ENCODE assay signal across 9 cellular contexts in the genomic region with DNA sequence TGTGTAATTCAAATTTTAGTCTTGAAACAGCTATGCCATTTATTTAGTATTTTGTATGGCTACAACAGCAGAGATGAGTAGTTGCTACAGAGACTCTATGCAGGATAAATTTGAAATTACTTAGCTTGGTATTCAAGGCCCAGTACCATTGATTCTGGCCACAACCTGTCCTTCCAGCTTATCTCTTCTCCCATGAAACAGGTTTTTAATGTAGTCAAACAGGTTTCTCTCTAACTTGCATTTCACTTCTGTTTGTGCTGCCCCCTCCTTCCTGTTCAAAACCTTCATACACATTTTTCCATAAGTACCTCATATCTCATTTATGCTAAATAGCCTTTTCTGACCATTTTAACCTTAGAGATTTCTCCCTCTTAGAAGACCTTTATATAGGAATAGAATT. TPM values are rescaled to one million over a fixed set of nuclear protein-coding genes. Genes with fewer than 3 reads are reported as not detected.
A peak's percentile ranks its signal among the peaks of the same experiment; 100 is the strongest.
DNase-seq lines count a peak whose midpoint lies in the region; ATAC-seq, FAIRE-seq and TF ChIP-seq lines count a peak whose summit lies in the region.
"Had no signal": no experiment of that assay in that cellular context is flagged by ENCODE, and none has a peak within 500 bp of the region (broad histone marks: within the 10 kb centered on the region; RNA-seq: fewer than 3 reads in every experiment).

No MANE protein-coding gene starts in this region.

- no peak overlapping the region for H3K4ac ChIP-seq in mesendoderm (ENCODE audit: low read depth, low read length)

- no peaks in the 10 kb centered on the region for H3K36me3 Mint-ChIP-seq in WTC11

- H3K27me3 ChIP-seq in HepG2 (ENCODE audit: control insufficient read depth in 1 of 2, insufficient read depth in 2 of 2, low read length in 2 of 2) (no peaks in the 10 kb centered on the region), right lobe of liver (no peaks in the 10 kb centered on the region), mesendoderm (ENCODE audit: insufficient read depth, low read length, poor library complexity) (no peaks in the 10 kb centered on the region)

- in situ Hi-C loops in HepG2 (cut with HindIII; ENCODE audit: extremely low pct_ligation_motif_present, low pct_unique_long_range_greater_than_20kb), result no loop called here

- H3K9me3 ChIP-seq in HepG2 (ENCODE audit: low read length) (no peaks in the 10 kb centered on the region), right lobe of liver (no peaks in the 10 kb centered on the region)

- no peak overlapping the region for H4K8ac ChIP-seq in mesendoderm (ENCODE audit: low read depth, low read length)

- H3K4me2 ChIP-seq in HepG2 (ENCODE audit: low read depth, low read length) (peak overlapping the region; percentile 81), mesendoderm (ENCODE audit: low read length) (no peak overlapping the region)

- TF ChIP-seq POLR2A in HepG2 (IDR thresholded peaks at IDR 0.05; ENCODE audit: insufficient read depth in 1 of 2, low read depth in 2 of 2, low read length in 2 of 2), result no peak
- TF ChIP-seq POLR2A in right lobe of liver (IDR thresholded peaks at IDR 0.05), result no peak

- H3K36me3 ChIP-seq in HepG2 (replicated peaks in 1 of 2; ENCODE audit: control insufficient read depth in 1 of 2, insufficient read depth in 2 of 2, low read length in 2 of 2), result no peaks in the 10 kb centered on the region
- no peaks in the 10 kb centered on the region for H3K36me3 ChIP-seq in right lobe of liver
- H3K36me3 ChIP-seq in mesendoderm (ENCODE audit: control insufficient read depth, insufficient read depth, low read length), result no peaks in the 10 kb centered on the region

- peaks cover 54% of the 10 kb centered on the region for H4K20me1 ChIP-seq in HepG2 (ENCODE audit: insufficient read depth, low read length)

- H2AK5ac ChIP-seq in mesendoderm (ENCODE audit: low read length), result no peak overlapping the region

- H3K9ac ChIP-seq in HepG2 (ENCODE audit: insufficient read depth, low read depth, low read length) (no peak overlapping the region), mesendoderm (ENCODE audit: low read length) (no peak overlapping the region)

- BruUV-seq in HepG2 (replicated peaks; lab: Mats Ljungman, UMichigan), result no TSS peak

- no peak overlapping the region for H2BK15ac ChIP-seq in mesendoderm (replicated peaks; ENCODE audit: low read depth)

- H3K79me1 ChIP-seq in mesendoderm (ENCODE audit: low read length), result peaks cover 4% of the 10 kb centered on the region

- FAIRE-seq in HepG2 (lab: Jason Lieb, UNC), result no peak

- ATAC-seq in HepG2 (no peak), right lobe of liver (no peak), WTC11 (no peak), omental fat pad (ENCODE audit: low FRiP score) (no peak)

- H2BK120ac ChIP-seq in mesendoderm (ENCODE audit: low read depth, low read length), result no peak overlapping the region

- TF ChIP-seq EP300 in HepG2 (IDR thresholded peaks at IDR 0.05; ENCODE audit: low read depth in 2 of 2, low read length in 2 of 2) (no peak), HepG2 (CRISPR knock-in tag; IDR thresholded peaks at IDR 0.05; ENCODE audit: borderline replicate concordance) (no peak)

- H3K27ac ChIP-seq in HepG2 (ENCODE audit: extremely low read length, insufficient read depth, low read length), result no peak overlapping the region
- no peak overlapping the region for H3K27ac ChIP-seq in right lobe of liver
- H3K27ac ChIP-seq in mesendoderm (ENCODE audit: low read depth, low read length), result no peak overlapping the region

- H4K5ac ChIP-seq in mesendoderm (ENCODE audit: low read length), result no peak overlapping the region

- no peak overlapping the region for H3K4me3 ChIP-seq in HepG2 (replicated peaks in 1 of 3; ENCODE audit: insufficient read depth in 1 of 3, low read depth in 2 of 3, low read length in 3 of 3)
- H3K4me3 ChIP-seq in right lobe of liver, result no peak overlapping the region
- H3K4me3 ChIP-seq in mesendoderm (ENCODE audit: low read length), result no peak overlapping the region

- no peak overlapping the region for H2BK5ac ChIP-seq in mesendoderm (ENCODE audit: low read length)

- H3K4me3 Mint-ChIP-seq in WTC11, result peak overlapping the region; percentile 20; the same call in 1 of the 2 replicates

- H3K79me2 ChIP-seq in HepG2 (ENCODE audit: insufficient read depth, low read length) (peaks cover 79% of the 10 kb centered on the region), mesendoderm (ENCODE audit: control insufficient read depth, insufficient read depth, low read length) (peaks cover 44% of the 10 kb centered on the region)

- TF ChIP-seq CTCF in HepG2 (CRISPR knock-in tag; IDR thresholded peaks at IDR 0.05) (no peak), right lobe of liver (IDR thresholded peaks at IDR 0.05) (no peak), WTC11 (IDR thresholded peaks at IDR 0.05) (no peak), omental fat pad (IDR thresholded peaks at IDR 0.05) (no peak)

- CTCF ChIA-PET in HepG2 (lab: Yijun Ruan, JAX; ENCODE audit: low intra/inter-chr PET ratio, low total read pairs) (no interaction called here), WTC11 (lab: Charles Lee) (no interaction called here)

- H3K9me3 Mint-ChIP-seq in WTC11, result no peaks in the 10 kb centered on the region

- H2AFZ ChIP-seq in HepG2 (ENCODE audit: low read length), result no peak overlapping the region

- H3K27me3 Mint-ChIP-seq in WTC11 (ENCODE audit: low read depth), result no peaks in the 10 kb centered on the region

- no peak overlapping the region for H3K23ac ChIP-seq in mesendoderm (ENCODE audit: low read length)

- H3K4me1 ChIP-seq in HepG2 (ENCODE audit: insufficient read depth, low read length) (peaks cover 54% of the 10 kb centered on the region), right lobe of liver (peaks cover 0 to 42% (median 17%) of the 10 kb centered on the region in 4 donors), mesendoderm (ENCODE audit: control insufficient read depth, low read depth, low read length) (peaks cover 7% of the 10 kb centered on the region)

- TF ChIP-seq RAD21 in HepG2 (CRISPR knock-in tag; IDR thresholded peaks at IDR 0.05), result no peak

- intact Hi-C loops in HepG2 (cut with micrococcal nuclease; ENCODE audit: unreplicated experiment) (no loop called here), right lobe of liver (cut with DNase I) (loop anchor here in 1 of 2 donors (5.0 kb wide), 1 partner anchor 43 kb away; no protein-coding TSS in a partner anchor)

- POLR2A ChIA-PET in HepG2 (lab: Yijun Ruan, JAX), result no interaction called here
- POLR2A ChIA-PET in WTC11 (lab: Charles Lee), result no interaction called here

- no peak for DNase-seq in HepG2 (ENCODE audit: low spot score)
- DNase-seq in right lobe of liver, result no peak
- DNase-seq in WTC11 (ENCODE audit: low spot score), result no peak
- peak; percentile 56 for DNase-seq in mesendoderm
- DNase-seq in stimulated activated CD4-positive, alpha-beta T cell treated with anti-CD3 and anti-CD28 coated beads, Interleukin-12 subunit alpha, Interleukin-12 subunit beta, amount 100 ng/mL, for 4 hours, result no peak
- DNase-seq in omental fat pad (ENCODE audit: low spot score), result no peak
- no peak for DNase-seq in occipital lobe (lab: John Stamatoyannopoulos, UW)
- DNase-seq in HUDEP-2 (lab: John Stamatoyannopoulos, UW; ENCODE audit: unreplicated experiment in 76 of 76), result no peak
- DNase-seq: anterior cingulate cortex had no signal

- peak overlapping the region; percentile 84; the same call in 1 of the 2 replicates for H3K27ac Mint-ChIP-seq in WTC11

- no peak overlapping the region for H3K56ac ChIP-seq in mesendoderm (ENCODE audit: low read length)

- H3K4me1 Mint-ChIP-seq in WTC11, result peaks cover 17% of the 10 kb centered on the region

- no peak overlapping the region for H3K18ac ChIP-seq in mesendoderm (ENCODE audit: low read length)

TF ChIP-seq in HepG2, 621 proteins besides CTCF, POLR2A, EP300 and RAD21 (continues in another document):
- TF ChIP-seq POLR2AphosphoS2 (IDR thresholded peaks at IDR 0.05; ENCODE audit: low read depth, low read length), result no peak

TF ChIP-seq in WTC11, 78 proteins besides CTCF, POLR2A, EP300 and RAD21 (continues in another document):
- TF ChIP-seq ZNF671 (CRISPR knock-in tag; IDR thresholded peaks at IDR 0.05) (no peak), NR3C1 (CRISPR knock-in tag; conservative IDR thresholded peaks at IDR 0.05; ENCODE audit: low read depth) (no peak), FOXJ3 (CRISPR knock-in tag; IDR thresholded peaks at IDR 0.05; ENCODE audit: borderline replicate concordance) (no peak)
- TF ChIP-seq, protein P1, sequence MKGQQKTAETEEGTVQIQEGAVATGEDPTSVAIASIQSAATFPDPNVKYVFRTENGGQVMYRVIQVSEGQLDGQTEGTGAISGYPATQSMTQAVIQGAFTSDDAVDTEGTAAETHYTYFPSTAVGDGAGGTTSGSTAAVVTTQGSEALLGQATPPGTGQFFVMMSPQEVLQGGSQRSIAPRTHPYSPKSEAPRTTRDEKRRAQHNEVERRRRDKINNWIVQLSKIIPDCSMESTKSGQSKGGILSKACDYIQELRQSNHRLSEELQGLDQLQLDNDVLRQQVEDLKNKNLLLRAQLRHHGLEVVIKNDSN (CRISPR knock-in tag; IDR thresholded peaks at IDR 0.05), result no peak

RNA-seq across cellular contexts. Expression of a gene that starts 3.3 kb away (rescaled TPM):
- 52.7 and 64.6 TPM in 2 replicates for total RNA-seq in HepG2 (2016; rRNA removed; fragmentation: Illumina TruSeq; extraction: Trizol)
- 3.7 and 4.9 TPM in 2 replicates for total RNA-seq in HepG2 (2016; cell fraction: cytosol; rRNA removed; fragmentation: Illumina TruSeq; extraction: Trizol; ENCODE audit: low read depth)
- 49.1 and 64.0 TPM in 2 replicates for total RNA-seq in HepG2 (2016; cell fraction: insoluble cytoplasmic fraction; rRNA removed; fragmentation: Illumina TruSeq; extraction: Trizol)
- 8.6 and 8.7 TPM in 2 replicates for total RNA-seq in HepG2 (2016; cell fraction: membrane; rRNA removed; fragmentation: Illumina TruSeq; extraction: Trizol)
- total RNA-seq in HepG2 (2016; cell fraction: nucleus; rRNA removed; fragmentation: Illumina TruSeq; extraction: Trizol), result 72.1 and 75.8 TPM in 2 replicates
- 10.6 and 12.2 TPM in 2 replicates for polyA plus RNA-seq in HepG2 (2011; rRNA removed)
- polyA plus RNA-seq in HepG2 (2011; cell fraction: cytosol; rRNA removed), result 5.1 and 8.8 TPM in 2 replicates
- polyA plus RNA-seq in HepG2 (2011; cell fraction: nucleus; rRNA removed), result 12.3 and 15.3 TPM in 2 replicates
- 22.9 and 24.4 TPM in 2 replicates for polyA plus RNA-seq in HepG2 (2012)
- polyA plus RNA-seq in HepG2 (2016; cell fraction: cytosol; fragmentation: Illumina TruSeq; extraction: Trizol; ENCODE audit: low read depth), result 0.53 and 0.69 TPM in 2 replicates
- polyA plus RNA-seq in HepG2 (2016; cell fraction: insoluble cytoplasmic fraction; fragmentation: Illumina TruSeq; extraction: Trizol; ENCODE audit: low read depth), result 30.8 and 33.7 TPM in 2 replicates
- polyA plus RNA-seq in HepG2 (2016; cell fraction: membrane; fragmentation: Illumina TruSeq; extraction: Trizol; ENCODE audit: low read depth), result 1.9 and 2.6 TPM in 2 replicates
- polyA plus RNA-seq in HepG2 (2016; cell fraction: nucleus; fragmentation: Illumina TruSeq; extraction: Trizol; ENCODE audit: insufficient read depth, low read depth), result 44.4 and 45.2 TPM in 2 replicates
- polyA minus RNA-seq in HepG2 (2011; rRNA and poly(A)+ RNA removed; ENCODE audit: low replicate concordance), result 23.4 and 26.6 TPM in 2 replicates
- 12.4 and 17.0 TPM in 2 replicates for polyA minus RNA-seq in HepG2 (2011; cell fraction: cytosol; rRNA and poly(A)+ RNA removed)
- 100 and 119 TPM in 2 replicates for polyA minus RNA-seq in HepG2 (2011; cell fraction: nucleus; rRNA and poly(A)+ RNA removed)
- total RNA-seq in right lobe of liver, result 10 to 100 TPM; 25.2 to 38.1 (median 29.6) TPM
- 18.3 to 20.4 TPM (median 19.7 TPM) in 3 replicates for total RNA-seq in WTC11 (2021)
- polyA plus RNA-seq in mesendoderm (2013, experiment 1 of 2), result 19.5 TPM
- 20.7 TPM for polyA plus RNA-seq in mesendoderm (2013, experiment 2 of 2)
- 10 to 100 TPM; 61.0 to 83.3 (median 72.8) TPM for total RNA-seq in omental fat pad
- total RNA-seq in occipital lobe, result 154 TPM
